In the genomic region with DNA sequence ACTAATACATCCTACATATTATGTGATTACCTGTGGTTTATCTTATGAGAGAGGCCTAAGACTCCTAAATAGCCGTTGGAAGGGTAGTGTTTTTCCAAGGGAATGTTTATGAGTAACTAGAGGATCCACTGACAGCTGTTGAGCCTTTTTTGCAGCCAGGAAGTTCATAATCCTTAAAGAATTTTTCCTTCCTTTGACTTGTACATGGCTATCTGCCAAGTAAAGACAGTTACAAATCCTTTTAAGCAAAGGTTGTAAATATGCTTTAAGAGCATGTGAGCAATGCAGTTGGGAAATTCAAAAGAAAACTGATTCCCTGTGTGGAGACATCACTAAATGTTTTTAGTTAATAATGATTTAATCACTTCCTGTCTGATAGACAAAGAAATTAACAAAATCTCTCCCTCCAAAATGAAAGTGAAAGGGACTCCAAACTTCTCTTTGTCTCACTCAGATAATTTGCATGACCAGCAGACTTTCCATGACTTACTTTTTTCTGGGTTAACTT, we compare ENCODE assay signal across 8 cellular contexts.
DNase-seq lines count a peak whose midpoint lies in the region; ATAC-seq and TF ChIP-seq lines count a peak whose summit lies in the region.

No MANE protein-coding gene starts in this region.

- H3K4me1 ChIP-seq in ACC112 (ENCODE audit: control insufficient read depth, insufficient read depth, low read length, unreplicated experiment) (no peaks in the 10 kb centered on the region), gastroesophageal sphincter (peaks cover 0 to 15% (median 3%) of the 10 kb centered on the region in 3 donors)

- TF ChIP-seq EP300 in gastroesophageal sphincter (IDR thresholded peaks at IDR 0.05) = no peak

- no peak for TF ChIP-seq CTCF in gastroesophageal sphincter (IDR thresholded peaks at IDR 0.05)

- peak overlapping the region; percentile 60 for H3K4me3 ChIP-seq in ACC112 (ENCODE audit: low read depth, low read length)
- H3K4me3 ChIP-seq in gastroesophageal sphincter = no peak overlapping the region

- H3K27ac ChIP-seq in ACC112 (ENCODE audit: low read depth, low read length) = 0 out of 2 replicates have a peak overlapping the region, but pooled peaks have one; percentile 12
- peak overlapping the region; percentile 22 to 58 (median 38) for H3K27ac ChIP-seq in gastroesophageal sphincter

- H3K79me2 ChIP-seq in ACC112 (ENCODE audit: control insufficient read depth, insufficient read depth, low read length, unreplicated experiment) = no peaks in the 10 kb centered on the region

- TF ChIP-seq POLR2A in gastroesophageal sphincter (IDR thresholded peaks at IDR 0.05) = no peak

- H3K36me3 ChIP-seq in ACC112 (ENCODE audit: insufficient read depth, low read length) (no peaks in the 10 kb centered on the region), gastroesophageal sphincter (no peaks in the 10 kb centered on the region)

- no peaks in the 10 kb centered on the region for H3K9me3 ChIP-seq in gastroesophageal sphincter

- ATAC-seq in GM18520 (IDR thresholded peaks at IDR 0.05; ENCODE audit: unreplicated experiment) = peak; percentile 44
- peak; percentile 70 for ATAC-seq in HG03280 (IDR thresholded peaks at IDR 0.05; ENCODE audit: unreplicated experiment)
- ATAC-seq in SK-N-SH treated with all-trans-retinoic acid at 6 μM for 48 hours = peak; percentile 92
- peak; percentile 71 for ATAC-seq in gastroesophageal sphincter

- DNase-seq in putamen (ENCODE audit: low spot score) (no peak), NCI-H1694 (lab: John Stamatoyannopoulos, UW) (no peak)
- DNase-seq in activated CD4-positive, alpha-beta T cell treated with anti-CD3 and anti-CD28 coated beads for 4 hours = no peak

- H3K27me3 ChIP-seq in ACC112 (ENCODE audit: insufficient read depth, low read length) (no peaks in the 10 kb centered on the region), gastroesophageal sphincter (no peaks in the 10 kb centered on the region)

- 0 to 11% methylated on average over 1 of the region's 1 CpG for WGBS in gastroesophageal sphincter (ENCODE audit: low coverage in 1 of 2), 2 donors

- H2AFZ ChIP-seq in ACC112 (ENCODE audit: low read length, unreplicated experiment) = peak overlapping the region; percentile 10

TF ChIP-seq in SK-N-SH treated with all-trans-retinoic acid at 6 μM for 48 hours, 23 proteins besides CTCF, POLR2A, EP300 and RAD21:
- TF ChIP-seq ZC3H10 (CRISPR knock-in tag; IDR thresholded peaks at IDR 0.05) (peak; percentile 83), ZFP3 (CRISPR knock-in tag; IDR thresholded peaks at IDR 0.05) (no peak), ISL1 (CRISPR knock-in tag; IDR thresholded peaks at IDR 0.05) (peak; percentile 99), GLIS3 (CRISPR knock-in tag; IDR thresholded peaks at IDR 0.05) (no peak), ZNF565 (CRISPR knock-in tag; conservative IDR thresholded peaks at IDR 0.05; ENCODE audit: low read depth) (no peak)
- TF ChIP-seq, protein P1, sequence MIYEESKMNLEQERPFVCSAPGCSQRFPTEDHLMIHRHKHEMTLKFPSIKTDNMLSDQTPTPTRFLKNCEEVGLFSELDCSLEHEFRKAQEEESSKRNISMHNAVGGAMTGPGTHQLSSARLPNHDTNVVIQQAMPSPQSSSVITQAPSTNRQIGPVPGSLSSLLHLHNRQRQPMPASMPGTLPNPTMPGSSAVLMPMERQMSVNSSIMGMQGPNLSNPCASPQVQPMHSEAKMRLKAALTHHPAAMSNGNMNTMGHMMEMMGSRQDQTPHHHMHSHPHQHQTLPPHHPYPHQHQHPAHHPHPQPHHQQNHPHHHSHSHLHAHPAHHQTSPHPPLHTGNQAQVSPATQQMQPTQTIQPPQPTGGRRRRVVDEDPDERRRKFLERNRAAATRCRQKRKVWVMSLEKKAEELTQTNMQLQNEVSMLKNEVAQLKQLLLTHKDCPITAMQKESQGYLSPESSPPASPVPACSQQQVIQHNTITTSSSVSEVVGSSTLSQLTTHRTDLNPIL (CRISPR knock-in tag; IDR thresholded peaks at IDR 0.05; ENCODE audit: low read depth) = no peak; the same call in 1 of the 2 replicates
- TF ChIP-seq, protein P2, sequence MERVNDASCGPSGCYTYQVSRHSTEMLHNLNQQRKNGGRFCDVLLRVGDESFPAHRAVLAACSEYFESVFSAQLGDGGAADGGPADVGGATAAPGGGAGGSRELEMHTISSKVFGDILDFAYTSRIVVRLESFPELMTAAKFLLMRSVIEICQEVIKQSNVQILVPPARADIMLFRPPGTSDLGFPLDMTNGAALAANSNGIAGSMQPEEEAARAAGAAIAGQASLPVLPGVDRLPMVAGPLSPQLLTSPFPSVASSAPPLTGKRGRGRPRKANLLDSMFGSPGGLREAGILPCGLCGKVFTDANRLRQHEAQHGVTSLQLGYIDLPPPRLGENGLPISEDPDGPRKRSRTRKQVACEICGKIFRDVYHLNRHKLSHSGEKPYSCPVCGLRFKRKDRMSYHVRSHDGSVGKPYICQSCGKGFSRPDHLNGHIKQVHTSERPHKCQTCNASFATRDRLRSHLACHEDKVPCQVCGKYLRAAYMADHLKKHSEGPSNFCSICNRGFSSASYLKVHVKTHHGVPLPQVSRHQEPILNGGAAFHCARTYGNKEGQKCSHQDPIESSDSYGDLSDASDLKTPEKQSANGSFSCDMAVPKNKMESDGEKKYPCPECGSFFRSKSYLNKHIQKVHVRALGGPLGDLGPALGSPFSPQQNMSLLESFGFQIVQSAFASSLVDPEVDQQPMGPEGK (CRISPR knock-in tag; IDR thresholded peaks at IDR 0.05; ENCODE audit: borderline replicate concordance) = peak; percentile 62; the same call in 1 of the 2 replicates
